22 cellular contexts compared by ENCODE assay signal in genomic region chr7:55022618-55022985, GRCh38. TPM values are rescaled to one million over a fixed set of nuclear protein-coding genes. Genes with fewer than 3 reads are reported as not detected.
A peak's percentile ranks its signal among the peaks of the same experiment; 100 is the strongest.
DNase-seq lines count a peak whose midpoint lies in the region; ATAC-seq and TF ChIP-seq lines count a peak whose summit lies in the region.
"Had no signal": no experiment of that assay in that cellular context is flagged by ENCODE, and none has a peak within 500 bp of the region (broad histone marks: within the 10 kb centered on the region; RNA-seq: fewer than 3 reads in every experiment).

No MANE protein-coding gene starts in this region.

- TF ChIP-seq POLR2A in prostate gland (IDR thresholded peaks at IDR 0.05), result no peak

- no peak for DNase-seq in left ventricle myocardium inferior
- no peak for DNase-seq in left ventricle myocardium superior
- DNase-seq in fibroblast of mammary gland (ENCODE audit: low read depth), result no peak
- no peak for DNase-seq in prostate gland (ENCODE audit: low spot score)
- no peak for DNase-seq in upper lobe of right lung
- DNase-seq in NCI-H2029 treated with DMSO at 0.1 percent for 48 hours (lab: John Stamatoyannopoulos, UW), result no peak
- DNase-seq: activated CD8-positive, alpha-beta memory T cell treated with anti-CD3 and anti-CD28 coated beads, Interleukin-2, amount 10 ng/mL, durations not matched to agents 7 days and 5 days; activated naive CD4-positive, alpha-beta T cell treated with anti-CD3 and anti-CD28 coated beads for 36 hours; caudate nucleus; CD4-positive, alpha-beta T cell; endodermal cell; H7; MV-4-11; NCI-H2107; NCI-H774; RPMI8226; stimulated activated naive B cell treated with anti-CD40 and anti-IgM and Interleukin-4, amounts not matched to agents 10 μg/mL and 1 μg/mL and 100 μg/mL, for 72 hours; T-helper 2 cell had no signal

- ATAC-seq in left ventricle myocardium superior (no peak), upper lobe of right lung (no peak), GM21360 (IDR thresholded peaks at IDR 0.05; ENCODE audit: unreplicated experiment) (no peak), GM18873 (IDR thresholded peaks at IDR 0.05; ENCODE audit: low FRiP score, unreplicated experiment) (no peak)
- ATAC-seq: activated CD8-positive, alpha-beta memory T cell treated with anti-CD3 and anti-CD28 coated beads, Interleukin-2, amount 10 ng/mL, durations not matched to agents 7 days and 5 days; stimulated activated naive B cell treated with anti-CD40 and anti-IgM and Interleukin-4, amounts not matched to agents 10 μg/mL and 1 μg/mL and 100 μg/mL, for 72 hours had no signal

- H3K4me1 ChIP-seq in left ventricle myocardium inferior (peaks cover 54% of the 10 kb centered on the region), prostate gland (replicated peaks) (peaks cover 3% of the 10 kb centered on the region), upper lobe of right lung (peaks cover 45% of the 10 kb centered on the region)

- TF ChIP-seq CTCF in left ventricle myocardium inferior (IDR thresholded peaks at IDR 0.05; ENCODE audit: borderline replicate concordance) (no peak), fibroblast of mammary gland (conservative IDR thresholded peaks at IDR 0.05; ENCODE audit: control insufficient read depth, insufficient read depth, low read depth, low read length) (no peak), prostate gland (IDR thresholded peaks at IDR 0.05) (no peak), upper lobe of right lung (IDR thresholded peaks at IDR 0.05) (no peak)

- H3K27ac ChIP-seq in left ventricle myocardium inferior (replicated peaks) (peak overlapping the region; percentile 96), prostate gland (peak overlapping the region; percentile 25 to 96), upper lobe of right lung (peak overlapping the region; percentile 13)

- H3K9me3 ChIP-seq in left ventricle myocardium inferior (replicated peaks), result no peaks in the 10 kb centered on the region
- H3K9me3 ChIP-seq in prostate gland, result no peaks in the 10 kb centered on the region
- H3K9me3 ChIP-seq in upper lobe of right lung, result no peaks in the 10 kb centered on the region

- H3K4me3 ChIP-seq in left ventricle myocardium inferior, result peak overlapping the region; percentile 85
- H3K4me3 ChIP-seq in fibroblast of mammary gland (ENCODE audit: control insufficient read depth, low read depth, low read length), result peak overlapping the region; percentile 70
- H3K4me3 ChIP-seq in prostate gland, result no peak overlapping the region
- H3K4me3 ChIP-seq in upper lobe of right lung, result peak overlapping the region; percentile 80
- H3K4me3 ChIP-seq: lung, smooth muscle cell had no signal

- no peaks in the 10 kb centered on the region for H3K36me3 ChIP-seq in left ventricle myocardium inferior
- H3K36me3 ChIP-seq in prostate gland, result no peaks in the 10 kb centered on the region
- H3K36me3 ChIP-seq in upper lobe of right lung, result no peaks in the 10 kb centered on the region

- H3K27me3 ChIP-seq in left ventricle myocardium inferior (ENCODE audit: low read depth) (peaks cover 28% of the 10 kb centered on the region), prostate gland (replicated peaks; ENCODE audit: insufficient read depth) (no peaks in the 10 kb centered on the region), upper lobe of right lung (peaks cover 5% of the 10 kb centered on the region)

- WGBS in prostate gland, result 42% methylated on average over 5 of the region's 5 CpGs

- intact Hi-C loops in left ventricle myocardium inferior (cut with micrococcal nuclease) (no loop called here), left ventricle myocardium superior (cut with micrococcal nuclease) (no loop called here), prostate gland (cut with DNase I) (loop anchor here (2.0 to 10.0 kb wide), 3 partner anchors 45 to 342 kb away; partner anchors contain the start of gene LANCL2), upper lobe of right lung (cut with DNase I) (no loop called here)

RNA-seq across cellular contexts. Expression of gene EGFR, which starts 3.8 kb away (rescaled TPM):
- total RNA-seq in left ventricle myocardium inferior, result 6.1 TPM
- total RNA-seq in left ventricle myocardium superior, result 11.2 TPM
- 100 to 1,000 TPM in 1 of 2 donors, 10 to 100 TPM in 1; 78.3 to 112 TPM for total RNA-seq in prostate gland
- total RNA-seq in upper lobe of right lung, result 78.3 TPM
- total RNA-seq: activated CD8-positive, alpha-beta memory T cell treated with anti-CD3 and anti-CD28 coated beads, Interleukin-2, amount 10 ng/mL, durations not matched to agents 7 days and 5 days; activated naive CD4-positive, alpha-beta T cell treated with anti-CD3 and anti-CD28 coated beads for 36 hours; CD4-positive, alpha-beta T cell had no signal

Comparison
In these comparisons a context has a peak if more than half of its experiments do, and no peak if none do; other contexts are left out.
1. H3K27ac ChIP-seq: peak in every context shown above with its lines; median percentile 96 in left ventricle myocardium inferior; 60 in prostate gland; 13 in upper lobe of right lung.
2. H3K4me3 ChIP-seq: peak in left ventricle myocardium inferior (single experiment), fibroblast of mammary gland (single experiment) and upper lobe of right lung (single experiment); none in prostate gland (0 of 2).